Comparison of ENCODE assay signal across 1 cellular context in genomic region chr20:59940129-59940955, GRCh38.
TF ChIP-seq lines count a peak whose summit lies in the region.

Gene FAM217B, plus strand, starts transcription at chr20:59940389. Its CDS starts 3,555 bp downstream, at chr20:59943944.
Gene PPP1R3D, minus strand, starts transcription at chr20:59940305. Its CDS starts 374 bp downstream, at chr20:59939931.

TF ChIP-seq in K562, 482 proteins besides CTCF, POLR2A, EP300 and RAD21 (continued from another document and continues in another):
- TF ChIP-seq HES1 (IDR thresholded peaks at IDR 0.05; ENCODE audit: low read depth) (no peak), GMEB1 (CRISPR knock-in tag; IDR thresholded peaks at IDR 0.05) (peak; percentile 52; the same call in 1 of the 2 replicates), MNT (conservative IDR thresholded peaks at IDR 0.05) (peak; percentile 58 to 79; a peak in 3 of 4 replicates), TFAP4 (CRISPR knock-in tag; IDR thresholded peaks at IDR 0.05; ENCODE audit: borderline replicate concordance) (peak; percentile 50; the same call in 1 of the 2 replicates), ZNF592 (IDR thresholded peaks at IDR 0.05) (peak; percentile 70; the same call in 1 of the 2 replicates), ZNF23 (CRISPR knock-in tag; IDR thresholded peaks at IDR 0.05) (no peak), ATF1 (CRISPR knock-in tag; IDR thresholded peaks at IDR 0.05) (no peak), ATF1 (tag; IDR thresholded peaks at IDR 0.05) (peak; percentile 93), KHSRP (IDR thresholded peaks at IDR 0.05) (no peak), BRD4 (IDR thresholded peaks at IDR 0.05) (0 out of 2 replicates have a peak, but pooled peaks have one; percentile 26), STAT6 (CRISPR knock-in tag; IDR thresholded peaks at IDR 0.05) (no peak), MAFF (IDR thresholded peaks at IDR 0.05; ENCODE audit: low read length) (no peak), SMARCA5 (IDR thresholded peaks at IDR 0.05) (0 out of 2 replicates have a peak, but pooled peaks have one; percentile 17), SUPT5H (IDR thresholded peaks at IDR 0.05) (peak; percentile 82), PHB2 (IDR thresholded peaks at IDR 0.05; ENCODE audit: low read depth) (no peak), NFIC (IDR thresholded peaks at IDR 0.05) (peak; percentile 34; the same call in 1 of the 2 replicates), CEBPZ (IDR thresholded peaks at IDR 0.05; ENCODE audit: borderline replicate concordance, low read depth, low read length) (no peak), ZNF239 (CRISPR knock-in tag; IDR thresholded peaks at IDR 0.05) (no peak), EP400 (IDR thresholded peaks at IDR 0.05) (peak; percentile 76; the same call in 1 of the 2 replicates), CXXC5 (CRISPR knock-in tag; IDR thresholded peaks at IDR 0.05) (peak; percentile 82), ZSCAN32 (CRISPR knock-in tag; IDR thresholded peaks at IDR 0.05) (no peak), NR0B1 (IDR thresholded peaks at IDR 0.05; ENCODE audit: partially characterized antibody) (no peak), POLR2G (IDR thresholded peaks at IDR 0.05; ENCODE audit: low read depth, low read length) (peak; percentile 96), ZNF354B (CRISPR knock-in tag; IDR thresholded peaks at IDR 0.05) (no peak), BHLHE40 (IDR thresholded peaks at IDR 0.05; ENCODE audit: low read length) (peak; percentile 72), MCM2 (IDR thresholded peaks at IDR 0.05; ENCODE audit: low read depth) (no peak), CREB3L1 (IDR thresholded peaks at IDR 0.05; ENCODE audit: borderline replicate concordance, low read depth) (0 out of 2 replicates have a peak, but pooled peaks have one; percentile 40), NUFIP1 (IDR thresholded peaks at IDR 0.05; ENCODE audit: partially characterized antibody) (peak; percentile 53), TCFL5 (CRISPR knock-in tag; conservative IDR thresholded peaks at IDR 0.05) (no peak), CREB3 (tag; conservative IDR thresholded peaks at IDR 0.05; ENCODE audit: low read depth) (peak; percentile 77), SMARCC2 (IDR thresholded peaks at IDR 0.05; ENCODE audit: low read depth) (no peak), ZKSCAN3 (CRISPR knock-in tag; IDR thresholded peaks at IDR 0.05) (no peak), CBX5 (IDR thresholded peaks at IDR 0.05; ENCODE audit: borderline replicate concordance, low read depth) (0 out of 2 replicates have a peak, but pooled peaks have one; percentile 10), MBD2 (IDR thresholded peaks at IDR 0.05; ENCODE audit: borderline replicate concordance, low read depth) (peak; percentile 12; the same call in 1 of the 2 replicates), TBP (optimal IDR thresholded peaks at IDR 0.05; ENCODE audit: low read depth, low read length) (peak; percentile 47), HDAC6 (IDR thresholded peaks at IDR 0.05; ENCODE audit: low read depth, low read length) (no peak), FOXK2 (conservative IDR thresholded peaks at IDR 0.05 in 1 of 2, IDR thresholded peaks at IDR 0.05 in 1 of 2; ENCODE audit: low read depth in 2 of 2) (peak; percentile 88 to 91), L3MBTL2 (IDR thresholded peaks at IDR 0.05) (peak; percentile 90)
